In genomic region chr10:73647211-73647874, GRCh38 we compare ENCODE assay signal across 8 cellular contexts. TPM values are rescaled to one million over a fixed set of nuclear protein-coding genes. Genes with fewer than 3 reads are reported as not detected.
A peak's percentile ranks its signal among the peaks of the same experiment; 100 is the strongest.
DNase-seq lines count a peak whose midpoint lies in the region; ATAC-seq and FAIRE-seq lines count a peak whose summit lies in the region.

No MANE protein-coding gene starts in this region.

- peak overlapping the region; percentile 49 to 54 for H3K4me3 ChIP-seq in small intestine (ENCODE audit: low read depth in 1 of 2, low read length in 2 of 2)

- H3K9me3 ChIP-seq in small intestine (ENCODE audit: control insufficient read depth, low read depth) = no peaks in the 10 kb centered on the region

- H3K27me3 ChIP-seq in small intestine (ENCODE audit: control insufficient read depth in 2 of 2, insufficient read depth in 2 of 2, low read length in 2 of 2) = no peaks in the 10 kb centered on the region

- no peaks in the 10 kb centered on the region for H3K9me3 Mint-ChIP-seq in central memory CD8-positive, alpha-beta T cell

- H3K4me1 ChIP-seq in small intestine (ENCODE audit: control insufficient read depth in 2 of 2, insufficient read depth in 1 of 2, low read depth in 1 of 2, low read length in 1 of 2) = no peaks in the 10 kb centered on the region

- H3K4me3 Mint-ChIP-seq in central memory CD8-positive, alpha-beta T cell = peak overlapping the region; percentile 51

- H3K27ac ChIP-seq in small intestine (ENCODE audit: low read depth in 1 of 2, low read length in 1 of 2) = no peak overlapping the region

- WGBS in small intestine, 3 donors = 11 to 17% (median 11%) methylated on average over 30 to 32 of the region's 32 CpGs

- no peak for ATAC-seq in central memory CD8-positive, alpha-beta T cell (replicated peaks; ENCODE audit: extremely low read depth, poor library complexity, severe bottlenecking)
- ATAC-seq in HG03469 (IDR thresholded peaks at IDR 0.05; ENCODE audit: unreplicated experiment) = no peak
- ATAC-seq in HG03139 (IDR thresholded peaks at IDR 0.05; ENCODE audit: unreplicated experiment) = no peak

- FAIRE-seq in small intestine (lab: Jason Lieb, UNC) = no peak
- no peak for FAIRE-seq in RCC 7860 (lab: Jason Lieb, UNC)

- H3K36me3 ChIP-seq in small intestine (ENCODE audit: control insufficient read depth in 2 of 2, insufficient read depth in 2 of 2, low read length in 2 of 2) = no peaks in the 10 kb centered on the region

- H3K27ac Mint-ChIP-seq in central memory CD8-positive, alpha-beta T cell (ENCODE audit: low read depth) = no peak overlapping the region

- no peaks in the 10 kb centered on the region for H3K4me1 Mint-ChIP-seq in central memory CD8-positive, alpha-beta T cell

- H3K36me3 Mint-ChIP-seq in central memory CD8-positive, alpha-beta T cell (ENCODE audit: insufficient read depth) = no peaks in the 10 kb centered on the region

- no peaks in the 10 kb centered on the region for H3K27me3 Mint-ChIP-seq in central memory CD8-positive, alpha-beta T cell

- DNase-seq in EL (peak; percentile 24), NCI-H69 (lab: John Stamatoyannopoulos, UW) (peak; percentile 76), islet precursor cell (peak; percentile 81), small intestine (peak; percentile 31), RCC 7860 (ENCODE audit: low spot score) (no peak)
- DNase-seq in central memory CD8-positive, alpha-beta T cell (ENCODE audit: low spot score in 2 of 2) = no peak

RNA-seq across cellular contexts. Expression of gene MYOZ1, which starts 6.1 kb away (rescaled TPM):
- polyA plus RNA-seq in small intestine = under 1 TPM; 0.37 to 0.54 (median 0.45) TPM

RNA-seq across cellular contexts. Expression of gene SYNPO2L, which starts 8.5 kb away (rescaled TPM):
- 1 to 10 TPM in 1 of 3 donors, under 1 TPM in 1, not detected in 1; 0.04 to 1.6 TPM for polyA plus RNA-seq in small intestine

RNA-seq across cellular contexts. Expression of gene AGAP5, which starts 50.6 kb away (rescaled TPM):
- 10 to 100 TPM in 1 of 3 donors, 1 to 10 TPM in 2; 4.3 to 15.2 (median 5.4) TPM for polyA plus RNA-seq in small intestine

RNA-seq across cellular contexts. Expression of gene USP54, which starts 56.2 kb away (rescaled TPM):
- 1 to 10 TPM; 2.4 to 9.4 (median 9.3) TPM for polyA plus RNA-seq in small intestine

Comparison
In these comparisons a context has a peak if more than half of its experiments do, and no peak if none do; other contexts are left out.
1. DNase-seq: peak in EL (single experiment), NCI-H69 (single experiment), islet precursor cell (single experiment) and small intestine (single experiment); none in central memory CD8-positive, alpha-beta T cell (0 of 2) and RCC 7860 (single experiment).